1 cellular context compared by ENCODE assay signal in the genomic region with DNA sequence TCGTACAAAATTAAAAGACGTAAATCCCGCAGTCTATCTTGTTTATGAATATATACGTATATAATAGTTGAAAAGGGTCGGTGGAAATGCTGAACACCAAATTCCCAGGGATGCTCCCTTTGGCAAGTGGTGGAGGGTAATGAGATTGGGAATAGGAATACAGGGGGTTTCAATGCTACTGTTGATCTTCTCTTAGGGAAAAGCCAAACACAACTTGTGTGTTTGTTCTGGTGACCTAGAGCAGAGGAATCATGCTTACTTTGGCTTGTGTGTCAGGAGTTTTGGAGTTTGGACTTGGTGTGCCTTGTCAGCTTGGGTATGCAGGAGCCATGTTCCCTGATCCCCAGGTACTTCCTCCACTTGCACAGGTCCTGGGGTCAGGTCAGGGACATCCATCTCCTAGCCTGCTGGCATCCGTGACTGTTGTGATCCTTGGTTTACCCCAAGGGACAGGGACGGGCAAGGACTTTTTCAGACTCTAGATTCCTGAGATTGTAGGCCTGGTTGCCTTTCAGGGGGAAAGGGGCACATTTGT.
A peak's percentile ranks its signal among the peaks of the same experiment; 100 is the strongest.
TF ChIP-seq lines count a peak whose summit lies in the region.

No MANE protein-coding gene starts in this region.

TF ChIP-seq in HepG2, 621 proteins besides CTCF, POLR2A, EP300 and RAD21 (continued from another document and continues in another):
- TF ChIP-seq, protein P1, sequence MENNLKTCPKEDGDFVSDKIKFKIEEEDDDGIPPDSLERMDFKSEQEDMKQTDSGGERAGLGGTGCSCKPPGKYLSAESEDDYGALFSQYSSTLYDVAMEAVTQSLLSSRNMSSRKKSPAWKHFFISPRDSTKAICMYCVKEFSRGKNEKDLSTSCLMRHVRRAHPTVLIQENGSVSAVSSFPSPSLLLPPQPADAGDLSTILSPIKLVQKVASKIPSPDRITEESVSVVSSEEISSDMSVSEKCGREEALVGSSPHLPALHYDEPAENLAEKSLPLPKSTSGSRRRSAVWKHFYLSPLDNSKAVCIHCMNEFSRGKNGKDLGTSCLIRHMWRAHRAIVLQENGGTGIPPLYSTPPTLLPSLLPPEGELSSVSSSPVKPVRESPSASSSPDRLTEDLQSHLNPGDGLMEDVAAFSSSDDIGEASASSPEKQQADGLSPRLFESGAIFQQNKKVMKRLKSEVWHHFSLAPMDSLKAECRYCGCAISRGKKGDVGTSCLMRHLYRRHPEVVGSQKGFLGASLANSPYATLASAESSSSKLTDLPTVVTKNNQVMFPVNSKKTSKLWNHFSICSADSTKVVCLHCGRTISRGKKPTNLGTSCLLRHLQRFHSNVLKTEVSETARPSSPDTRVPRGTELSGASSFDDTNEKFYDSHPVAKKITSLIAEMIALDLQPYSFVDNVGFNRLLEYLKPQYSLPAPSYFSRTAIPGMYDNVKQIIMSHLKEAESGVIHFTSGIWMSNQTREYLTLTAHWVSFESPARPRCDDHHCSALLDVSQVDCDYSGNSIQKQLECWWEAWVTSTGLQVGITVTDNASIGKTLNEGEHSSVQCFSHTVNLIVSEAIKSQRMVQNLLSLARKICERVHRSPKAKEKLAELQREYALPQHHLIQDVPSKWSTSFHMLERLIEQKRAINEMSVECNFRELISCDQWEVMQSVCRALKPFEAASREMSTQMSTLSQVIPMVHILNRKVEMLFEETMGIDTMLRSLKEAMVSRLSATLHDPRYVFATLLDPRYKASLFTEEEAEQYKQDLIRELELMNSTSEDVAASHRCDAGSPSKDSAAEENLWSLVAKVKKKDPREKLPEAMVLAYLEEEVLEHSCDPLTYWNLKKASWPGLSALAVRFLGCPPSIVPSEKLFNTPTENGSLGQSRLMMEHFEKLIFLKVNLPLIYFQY (CRISPR knock-in tag; IDR thresholded peaks at IDR 0.05; ENCODE audit: borderline replicate concordance): no peak
- TF ChIP-seq, protein P2, sequence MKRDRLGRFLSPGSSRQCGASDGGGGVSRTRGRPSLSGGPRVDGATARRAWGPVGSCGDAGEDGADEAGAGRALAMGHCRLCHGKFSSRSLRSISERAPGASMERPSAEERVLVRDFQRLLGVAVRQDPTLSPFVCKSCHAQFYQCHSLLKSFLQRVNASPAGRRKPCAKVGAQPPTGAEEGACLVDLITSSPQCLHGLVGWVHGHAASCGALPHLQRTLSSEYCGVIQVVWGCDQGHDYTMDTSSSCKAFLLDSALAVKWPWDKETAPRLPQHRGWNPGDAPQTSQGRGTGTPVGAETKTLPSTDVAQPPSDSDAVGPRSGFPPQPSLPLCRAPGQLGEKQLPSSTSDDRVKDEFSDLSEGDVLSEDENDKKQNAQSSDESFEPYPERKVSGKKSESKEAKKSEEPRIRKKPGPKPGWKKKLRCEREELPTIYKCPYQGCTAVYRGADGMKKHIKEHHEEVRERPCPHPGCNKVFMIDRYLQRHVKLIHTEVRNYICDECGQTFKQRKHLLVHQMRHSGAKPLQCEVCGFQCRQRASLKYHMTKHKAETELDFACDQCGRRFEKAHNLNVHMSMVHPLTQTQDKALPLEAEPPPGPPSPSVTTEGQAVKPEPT (CRISPR knock-in tag; IDR thresholded peaks at IDR 0.05; ENCODE audit: low read depth): no peak
- TF ChIP-seq, protein P3, sequence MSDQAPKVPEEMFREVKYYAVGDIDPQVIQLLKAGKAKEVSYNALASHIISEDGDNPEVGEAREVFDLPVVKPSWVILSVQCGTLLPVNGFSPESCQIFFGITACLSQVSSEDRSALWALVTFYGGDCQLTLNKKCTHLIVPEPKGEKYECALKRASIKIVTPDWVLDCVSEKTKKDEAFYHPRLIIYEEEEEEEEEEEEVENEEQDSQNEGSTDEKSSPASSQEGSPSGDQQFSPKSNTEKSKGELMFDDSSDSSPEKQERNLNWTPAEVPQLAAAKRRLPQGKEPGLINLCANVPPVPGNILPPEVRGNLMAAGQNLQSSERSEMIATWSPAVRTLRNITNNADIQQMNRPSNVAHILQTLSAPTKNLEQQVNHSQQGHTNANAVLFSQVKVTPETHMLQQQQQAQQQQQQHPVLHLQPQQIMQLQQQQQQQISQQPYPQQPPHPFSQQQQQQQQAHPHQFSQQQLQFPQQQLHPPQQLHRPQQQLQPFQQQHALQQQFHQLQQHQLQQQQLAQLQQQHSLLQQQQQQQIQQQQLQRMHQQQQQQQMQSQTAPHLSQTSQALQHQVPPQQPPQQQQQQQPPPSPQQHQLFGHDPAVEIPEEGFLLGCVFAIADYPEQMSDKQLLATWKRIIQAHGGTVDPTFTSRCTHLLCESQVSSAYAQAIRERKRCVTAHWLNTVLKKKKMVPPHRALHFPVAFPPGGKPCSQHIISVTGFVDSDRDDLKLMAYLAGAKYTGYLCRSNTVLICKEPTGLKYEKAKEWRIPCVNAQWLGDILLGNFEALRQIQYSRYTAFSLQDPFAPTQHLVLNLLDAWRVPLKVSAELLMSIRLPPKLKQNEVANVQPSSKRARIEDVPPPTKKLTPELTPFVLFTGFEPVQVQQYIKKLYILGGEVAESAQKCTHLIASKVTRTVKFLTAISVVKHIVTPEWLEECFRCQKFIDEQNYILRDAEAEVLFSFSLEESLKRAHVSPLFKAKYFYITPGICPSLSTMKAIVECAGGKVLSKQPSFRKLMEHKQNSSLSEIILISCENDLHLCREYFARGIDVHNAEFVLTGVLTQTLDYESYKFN (CRISPR knock-in tag; conservative IDR thresholded peaks at IDR 0.05): peak; percentile 93
- TF ChIP-seq TOPORS (CRISPR knock-in tag; IDR thresholded peaks at IDR 0.05) (no peak), ZNF496 (CRISPR knock-in tag; IDR thresholded peaks at IDR 0.05; ENCODE audit: insufficient replicate concordance) (no peak), MEIS2 (CRISPR knock-in tag; IDR thresholded peaks at IDR 0.05) (no peak), ZNF674 (CRISPR knock-in tag; IDR thresholded peaks at IDR 0.05; ENCODE audit: low read depth) (no peak), ZNF75D (CRISPR knock-in tag; IDR thresholded peaks at IDR 0.05; ENCODE audit: borderline replicate concordance) (no peak), GTF3A (CRISPR knock-in tag; conservative IDR thresholded peaks at IDR 0.05) (no peak), ZNF569 (CRISPR knock-in tag; IDR thresholded peaks at IDR 0.05; ENCODE audit: borderline replicate concordance) (no peak), ZNF264 (CRISPR knock-in tag; IDR thresholded peaks at IDR 0.05) (no peak; the same call in 1 of the 2 replicates), ZNF484 (CRISPR knock-in tag; IDR thresholded peaks at IDR 0.05; ENCODE audit: borderline replicate concordance, low read depth) (no peak), MED13 (CRISPR knock-in tag; IDR thresholded peaks at IDR 0.05) (no peak), PAX8 (CRISPR knock-in tag; IDR thresholded peaks at IDR 0.05; ENCODE audit: borderline replicate concordance) (no peak), ZNF33B (CRISPR knock-in tag; IDR thresholded peaks at IDR 0.05) (no peak), CEBPG (CRISPR knock-in tag; IDR thresholded peaks at IDR 0.05) (peak; percentile 44), RFX1 (IDR thresholded peaks at IDR 0.05) (no peak), HNRNPUL1 (IDR thresholded peaks at IDR 0.05; ENCODE audit: low read depth, low read length) (no peak), SMYD3 (CRISPR knock-in tag; IDR thresholded peaks at IDR 0.05) (no peak), CREB1 (IDR thresholded peaks at IDR 0.05) (no peak), CREB1 (CRISPR knock-in tag; IDR thresholded peaks at IDR 0.05) (no peak), CBX2 (IDR thresholded peaks at IDR 0.05; ENCODE audit: low read depth, low read length) (no peak), CBX2 (CRISPR knock-in tag; IDR thresholded peaks at IDR 0.05; ENCODE audit: low read depth) (no peak), ZNF614 (CRISPR knock-in tag; IDR thresholded peaks at IDR 0.05; ENCODE audit: borderline replicate concordance) (no peak), THAP11 (CRISPR knock-in tag; IDR thresholded peaks at IDR 0.05) (no peak), MED1 (CRISPR knock-in tag; IDR thresholded peaks at IDR 0.05) (peak; percentile 80; the same call in 1 of the 2 replicates), FOXC1 (CRISPR knock-in tag; IDR thresholded peaks at IDR 0.05; ENCODE audit: borderline replicate concordance) (peak; percentile 43; the same call in 1 of the 2 replicates), YEATS2 (CRISPR knock-in tag; IDR thresholded peaks at IDR 0.05; ENCODE audit: borderline replicate concordance) (no peak), ZNF644 (CRISPR knock-in tag; IDR thresholded peaks at IDR 0.05; ENCODE audit: low read depth) (peak; percentile 99), TCF7L2 (IDR thresholded peaks at IDR 0.05; ENCODE audit: low read depth, low read length) (no peak), ZNF383 (CRISPR knock-in tag; IDR thresholded peaks at IDR 0.05; ENCODE audit: borderline replicate concordance) (no peak), RXRA (CRISPR knock-in tag; IDR thresholded peaks at IDR 0.05) (peak; percentile 79; the same call in 1 of the 2 replicates), CHCHD3 (CRISPR knock-in tag; IDR thresholded peaks at IDR 0.05) (no peak), KMT2A (CRISPR knock-in tag; IDR thresholded peaks at IDR 0.05) (no peak), ZNF782 (CRISPR knock-in tag; IDR thresholded peaks at IDR 0.05; ENCODE audit: borderline replicate concordance) (no peak), PHB2 (IDR thresholded peaks at IDR 0.05; ENCODE audit: partially characterized antibody) (no peak), ZNF121 (CRISPR knock-in tag; IDR thresholded peaks at IDR 0.05) (peak; percentile 54; the same call in 1 of the 2 replicates), RELA (CRISPR knock-in tag; IDR thresholded peaks at IDR 0.05) (no peak)
- TF ChIP-seq, protein P4, sequence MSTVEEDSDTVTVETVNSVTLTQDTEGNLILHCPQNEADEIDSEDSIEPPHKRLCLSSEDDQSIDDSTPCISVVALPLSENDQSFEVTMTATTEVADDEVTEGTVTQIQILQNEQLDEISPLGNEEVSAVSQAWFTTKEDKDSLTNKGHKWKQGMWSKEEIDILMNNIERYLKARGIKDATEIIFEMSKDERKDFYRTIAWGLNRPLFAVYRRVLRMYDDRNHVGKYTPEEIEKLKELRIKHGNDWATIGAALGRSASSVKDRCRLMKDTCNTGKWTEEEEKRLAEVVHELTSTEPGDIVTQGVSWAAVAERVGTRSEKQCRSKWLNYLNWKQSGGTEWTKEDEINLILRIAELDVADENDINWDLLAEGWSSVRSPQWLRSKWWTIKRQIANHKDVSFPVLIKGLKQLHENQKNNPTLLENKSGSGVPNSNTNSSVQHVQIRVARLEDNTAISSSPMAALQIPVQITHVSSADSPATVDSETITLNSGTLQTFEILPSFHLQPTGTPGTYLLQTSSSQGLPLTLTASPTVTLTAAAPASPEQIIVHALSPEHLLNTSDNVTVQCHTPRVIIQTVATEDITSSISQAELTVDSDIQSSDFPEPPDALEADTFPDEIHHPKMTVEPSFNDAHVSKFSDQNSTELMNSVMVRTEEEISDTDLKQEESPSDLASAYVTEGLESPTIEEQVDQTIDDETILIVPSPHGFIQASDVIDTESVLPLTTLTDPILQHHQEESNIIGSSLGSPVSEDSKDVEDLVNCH (CRISPR knock-in tag; IDR thresholded peaks at IDR 0.05): no peak
- TF ChIP-seq, protein P5, sequence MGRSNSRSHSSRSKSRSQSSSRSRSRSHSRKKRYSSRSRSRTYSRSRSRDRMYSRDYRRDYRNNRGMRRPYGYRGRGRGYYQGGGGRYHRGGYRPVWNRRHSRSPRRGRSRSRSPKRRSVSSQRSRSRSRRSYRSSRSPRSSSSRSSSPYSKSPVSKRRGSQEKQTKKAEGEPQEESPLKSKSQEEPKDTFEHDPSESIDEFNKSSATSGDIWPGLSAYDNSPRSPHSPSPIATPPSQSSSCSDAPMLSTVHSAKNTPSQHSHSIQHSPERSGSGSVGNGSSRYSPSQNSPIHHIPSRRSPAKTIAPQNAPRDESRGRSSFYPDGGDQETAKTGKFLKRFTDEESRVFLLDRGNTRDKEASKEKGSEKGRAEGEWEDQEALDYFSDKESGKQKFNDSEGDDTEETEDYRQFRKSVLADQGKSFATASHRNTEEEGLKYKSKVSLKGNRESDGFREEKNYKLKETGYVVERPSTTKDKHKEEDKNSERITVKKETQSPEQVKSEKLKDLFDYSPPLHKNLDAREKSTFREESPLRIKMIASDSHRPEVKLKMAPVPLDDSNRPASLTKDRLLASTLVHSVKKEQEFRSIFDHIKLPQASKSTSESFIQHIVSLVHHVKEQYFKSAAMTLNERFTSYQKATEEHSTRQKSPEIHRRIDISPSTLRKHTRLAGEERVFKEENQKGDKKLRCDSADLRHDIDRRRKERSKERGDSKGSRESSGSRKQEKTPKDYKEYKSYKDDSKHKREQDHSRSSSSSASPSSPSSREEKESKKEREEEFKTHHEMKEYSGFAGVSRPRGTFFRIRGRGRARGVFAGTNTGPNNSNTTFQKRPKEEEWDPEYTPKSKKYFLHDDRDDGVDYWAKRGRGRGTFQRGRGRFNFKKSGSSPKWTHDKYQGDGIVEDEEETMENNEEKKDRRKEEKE (IDR thresholded peaks at IDR 0.05): no peak
- TF ChIP-seq, protein P6, sequence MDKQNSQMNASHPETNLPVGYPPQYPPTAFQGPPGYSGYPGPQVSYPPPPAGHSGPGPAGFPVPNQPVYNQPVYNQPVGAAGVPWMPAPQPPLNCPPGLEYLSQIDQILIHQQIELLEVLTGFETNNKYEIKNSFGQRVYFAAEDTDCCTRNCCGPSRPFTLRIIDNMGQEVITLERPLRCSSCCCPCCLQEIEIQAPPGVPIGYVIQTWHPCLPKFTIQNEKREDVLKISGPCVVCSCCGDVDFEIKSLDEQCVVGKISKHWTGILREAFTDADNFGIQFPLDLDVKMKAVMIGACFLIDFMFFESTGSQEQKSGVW (CRISPR knock-in tag; IDR thresholded peaks at IDR 0.05; ENCODE audit: borderline replicate concordance): no peak
- TF ChIP-seq, protein P7, sequence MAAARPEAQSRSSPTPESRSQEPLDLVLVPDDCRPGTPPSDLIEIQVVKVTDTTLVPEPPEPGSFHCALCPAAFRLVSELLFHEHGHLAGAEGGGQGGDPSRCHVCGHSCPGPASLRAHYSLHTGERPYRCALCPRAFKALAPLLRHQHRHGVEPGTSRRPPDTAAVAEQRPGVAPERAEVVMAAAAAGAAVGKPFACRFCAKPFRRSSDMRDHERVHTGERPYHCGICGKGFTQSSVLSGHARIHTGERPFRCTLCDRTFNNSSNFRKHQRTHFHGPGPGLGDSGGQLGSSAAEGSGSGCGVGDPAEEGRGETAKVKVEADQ (CRISPR knock-in tag; IDR thresholded peaks at IDR 0.05; ENCODE audit: borderline replicate concordance): peak; percentile 53; the same call in 1 of the 2 replicates
- TF ChIP-seq, protein P8, sequence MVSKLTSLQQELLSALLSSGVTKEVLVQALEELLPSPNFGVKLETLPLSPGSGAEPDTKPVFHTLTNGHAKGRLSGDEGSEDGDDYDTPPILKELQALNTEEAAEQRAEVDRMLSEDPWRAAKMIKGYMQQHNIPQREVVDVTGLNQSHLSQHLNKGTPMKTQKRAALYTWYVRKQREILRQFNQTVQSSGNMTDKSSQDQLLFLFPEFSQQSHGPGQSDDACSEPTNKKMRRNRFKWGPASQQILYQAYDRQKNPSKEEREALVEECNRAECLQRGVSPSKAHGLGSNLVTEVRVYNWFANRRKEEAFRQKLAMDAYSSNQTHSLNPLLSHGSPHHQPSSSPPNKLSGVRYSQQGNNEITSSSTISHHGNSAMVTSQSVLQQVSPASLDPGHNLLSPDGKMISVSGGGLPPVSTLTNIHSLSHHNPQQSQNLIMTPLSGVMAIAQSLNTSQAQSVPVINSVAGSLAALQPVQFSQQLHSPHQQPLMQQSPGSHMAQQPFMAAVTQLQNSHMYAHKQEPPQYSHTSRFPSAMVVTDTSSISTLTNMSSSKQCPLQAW (CRISPR knock-in tag; IDR thresholded peaks at IDR 0.05): 0 out of 2 replicates have a peak, but pooled peaks have one; percentile 50
